9 cellular contexts compared by ENCODE assay signal in genomic region chr1:184242507-184242943, GRCh38.
DNase-seq lines count a peak whose midpoint lies in the region; ATAC-seq and TF ChIP-seq lines count a peak whose summit lies in the region.
"Had no signal": no experiment of that assay in that cellular context is flagged by ENCODE, and none has a peak within 500 bp of the region (broad histone marks: within the 10 kb centered on the region; RNA-seq: fewer than 3 reads in every experiment).

No MANE protein-coding gene starts in this region.

- no peaks in the 10 kb centered on the region for H3K9me3 Mint-ChIP-seq in activated naive CD4-positive, alpha-beta T cell treated with anti-CD3 and anti-CD28 coated beads for 36 hours
- H3K9me3 Mint-ChIP-seq: stimulated activated naive CD8-positive, alpha-beta T cell treated with anti-CD3 and anti-CD28 coated beads, Interleukin-15, Interleukin-2, amounts not matched to agents 100 ng/mL and 50 ng/mL, for 24 hours had no signal

- intact Hi-C loops in sciatic nerve (cut with DNase I) = no loop called here
- intact Hi-C loops in activated naive CD4-positive, alpha-beta T cell treated with anti-CD3 and anti-CD28 coated beads for 36 hours (cut with micrococcal nuclease) = loop anchor here (5.0 kb wide), 1 partner anchor 420 kb away; no protein-coding TSS in a partner anchor

- CTCF ChIA-PET in activated naive CD4-positive, alpha-beta T cell treated with anti-CD3 and anti-CD28 coated beads for 36 hours (lab: Charles Lee) = no interaction called here

- H3K4me1 Mint-ChIP-seq in activated naive CD4-positive, alpha-beta T cell treated with anti-CD3 and anti-CD28 coated beads for 36 hours (ENCODE audit: low read depth) = no peaks in the 10 kb centered on the region

- H3K27me3 Mint-ChIP-seq in activated naive CD4-positive, alpha-beta T cell treated with anti-CD3 and anti-CD28 coated beads for 36 hours (ENCODE audit: low read depth) = peaks cover 10% of the 10 kb centered on the region

- TF ChIP-seq CTCF in fibroblast of the aortic adventitia (IDR thresholded peaks at IDR 0.05; ENCODE audit: insufficient read depth, low read length) = no peak

- DNase-seq in H4 (ENCODE audit: low spot score) (peak; percentile 7), SK-MEL-5 (ENCODE audit: low read depth, low spot score) (peak; percentile 70), fibroblast of the aortic adventitia (ENCODE audit: low read depth) (peak; percentile 52), sciatic nerve (ENCODE audit: low spot score) (no peak), GM19240 (ENCODE audit: insufficient read length, low spot score) (no peak)
- DNase-seq in activated naive CD4-positive, alpha-beta T cell treated with anti-CD3 and anti-CD28 coated beads for 36 hours = no peak

- ATAC-seq in sciatic nerve (peak; percentile 86), GM21576 (IDR thresholded peaks at IDR 0.05; ENCODE audit: unreplicated experiment) (no peak), GM19463 (IDR thresholded peaks at IDR 0.05; ENCODE audit: unreplicated experiment) (no peak)

- H3K27ac Mint-ChIP-seq in activated naive CD4-positive, alpha-beta T cell treated with anti-CD3 and anti-CD28 coated beads for 36 hours = no peak overlapping the region
- H3K27ac Mint-ChIP-seq: stimulated activated naive CD8-positive, alpha-beta T cell treated with anti-CD3 and anti-CD28 coated beads, Interleukin-15, Interleukin-2, amounts not matched to agents 100 ng/mL and 50 ng/mL, for 24 hours had no signal

- in situ Hi-C loops in SK-MEL-5 (cut with HindIII; ENCODE audit: low pct_unique_long_range_greater_than_20kb, low sequenced_read_pairs) = no loop called here

- H3K4me3 Mint-ChIP-seq in activated naive CD4-positive, alpha-beta T cell treated with anti-CD3 and anti-CD28 coated beads for 36 hours = no peak overlapping the region
- H3K4me3 Mint-ChIP-seq: stimulated activated naive CD8-positive, alpha-beta T cell treated with anti-CD3 and anti-CD28 coated beads, Interleukin-15, Interleukin-2, amounts not matched to agents 100 ng/mL and 50 ng/mL, for 24 hours had no signal

- H3K4me3 ChIP-seq in fibroblast of the aortic adventitia (ENCODE audit: low read depth, low read length) = no peak overlapping the region

- no peaks in the 10 kb centered on the region for H3K36me3 Mint-ChIP-seq in activated naive CD4-positive, alpha-beta T cell treated with anti-CD3 and anti-CD28 coated beads for 36 hours (ENCODE audit: low read depth)

Comparison
In these comparisons a context has a peak if more than half of its experiments do, and no peak if none do; other contexts are left out.
1. DNase-seq: peak in H4 (single experiment), SK-MEL-5 (single experiment) and fibroblast of the aortic adventitia (single experiment); none in sciatic nerve (single experiment), GM19240 (single experiment) and activated naive CD4-positive, alpha-beta T cell treated with anti-CD3 and anti-CD28 coated beads for 36 hours (single experiment).